1 cellular context compared by ENCODE assay signal in genomic region chr19:47112664-47113445, GRCh38.
TF ChIP-seq lines count a peak whose summit lies in the region.

No MANE protein-coding gene starts in this region.

TF ChIP-seq in HepG2, 621 proteins besides CTCF, POLR2A, EP300 and RAD21 (continued from another document and continues in another):
- no peak for TF ChIP-seq ZBTB4 (CRISPR knock-in tag; IDR thresholded peaks at IDR 0.05; ENCODE audit: borderline replicate concordance)
- TF ChIP-seq LCORL (IDR thresholded peaks at IDR 0.05), result peak; percentile 81
- TF ChIP-seq LCORL (CRISPR knock-in tag; IDR thresholded peaks at IDR 0.05), result peak; percentile 11; the same call in 1 of the 2 replicates
- peak; percentile 23; the same call in 1 of the 2 replicates for TF ChIP-seq HNF1B (CRISPR knock-in tag; IDR thresholded peaks at IDR 0.05)
- TF ChIP-seq, protein P1, sequence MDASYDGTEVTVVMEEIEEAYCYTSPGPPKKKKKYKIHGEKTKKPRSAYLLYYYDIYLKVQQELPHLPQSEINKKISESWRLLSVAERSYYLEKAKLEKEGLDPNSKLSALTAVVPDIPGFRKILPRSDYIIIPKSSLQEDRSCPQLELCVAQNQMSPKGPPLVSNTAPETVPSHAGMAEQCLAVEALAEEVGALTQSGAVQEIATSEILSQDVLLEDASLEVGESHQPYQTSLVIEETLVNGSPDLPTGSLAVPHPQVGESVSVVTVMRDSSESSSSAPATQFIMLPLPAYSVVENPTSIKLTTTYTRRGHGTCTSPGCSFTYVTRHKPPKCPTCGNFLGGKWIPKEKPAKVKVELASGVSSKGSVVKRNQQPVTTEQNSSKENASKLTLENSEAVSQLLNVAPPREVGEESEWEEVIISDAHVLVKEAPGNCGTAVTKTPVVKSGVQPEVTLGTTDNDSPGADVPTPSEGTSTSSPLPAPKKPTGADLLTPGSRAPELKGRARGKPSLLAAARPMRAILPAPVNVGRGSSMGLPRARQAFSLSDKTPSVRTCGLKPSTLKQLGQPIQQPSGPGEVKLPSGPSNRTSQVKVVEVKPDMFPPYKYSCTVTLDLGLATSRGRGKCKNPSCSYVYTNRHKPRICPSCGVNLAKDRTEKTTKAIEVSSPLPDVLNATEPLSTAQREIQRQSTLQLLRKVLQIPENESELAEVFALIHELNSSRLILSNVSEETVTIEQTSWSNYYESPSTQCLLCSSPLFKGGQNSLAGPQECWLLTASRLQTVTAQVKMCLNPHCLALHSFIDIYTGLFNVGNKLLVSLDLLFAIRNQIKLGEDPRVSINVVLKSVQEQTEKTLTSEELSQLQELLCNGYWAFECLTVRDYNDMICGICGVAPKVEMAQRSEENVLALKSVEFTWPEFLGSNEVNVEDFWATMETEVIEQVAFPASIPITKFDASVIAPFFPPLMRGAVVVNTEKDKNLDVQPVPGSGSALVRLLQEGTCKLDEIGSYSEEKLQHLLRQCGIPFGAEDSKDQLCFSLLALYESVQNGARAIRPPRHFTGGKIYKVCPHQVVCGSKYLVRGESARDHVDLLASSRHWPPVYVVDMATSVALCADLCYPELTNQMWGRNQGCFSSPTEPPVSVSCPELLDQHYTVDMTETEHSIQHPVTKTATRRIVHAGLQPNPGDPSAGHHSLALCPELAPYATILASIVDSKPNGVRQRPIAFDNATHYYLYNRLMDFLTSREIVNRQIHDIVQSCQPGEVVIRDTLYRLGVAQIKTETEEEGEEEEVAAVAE (CRISPR knock-in tag; IDR thresholded peaks at IDR 0.05; ENCODE audit: borderline replicate concordance), result peak; percentile 67; the same call in 1 of the 2 replicates
- TF ChIP-seq PCBP1 (IDR thresholded peaks at IDR 0.05; ENCODE audit: borderline replicate concordance, low read depth, low read length), result peak; percentile 97
- TF ChIP-seq, protein P2, sequence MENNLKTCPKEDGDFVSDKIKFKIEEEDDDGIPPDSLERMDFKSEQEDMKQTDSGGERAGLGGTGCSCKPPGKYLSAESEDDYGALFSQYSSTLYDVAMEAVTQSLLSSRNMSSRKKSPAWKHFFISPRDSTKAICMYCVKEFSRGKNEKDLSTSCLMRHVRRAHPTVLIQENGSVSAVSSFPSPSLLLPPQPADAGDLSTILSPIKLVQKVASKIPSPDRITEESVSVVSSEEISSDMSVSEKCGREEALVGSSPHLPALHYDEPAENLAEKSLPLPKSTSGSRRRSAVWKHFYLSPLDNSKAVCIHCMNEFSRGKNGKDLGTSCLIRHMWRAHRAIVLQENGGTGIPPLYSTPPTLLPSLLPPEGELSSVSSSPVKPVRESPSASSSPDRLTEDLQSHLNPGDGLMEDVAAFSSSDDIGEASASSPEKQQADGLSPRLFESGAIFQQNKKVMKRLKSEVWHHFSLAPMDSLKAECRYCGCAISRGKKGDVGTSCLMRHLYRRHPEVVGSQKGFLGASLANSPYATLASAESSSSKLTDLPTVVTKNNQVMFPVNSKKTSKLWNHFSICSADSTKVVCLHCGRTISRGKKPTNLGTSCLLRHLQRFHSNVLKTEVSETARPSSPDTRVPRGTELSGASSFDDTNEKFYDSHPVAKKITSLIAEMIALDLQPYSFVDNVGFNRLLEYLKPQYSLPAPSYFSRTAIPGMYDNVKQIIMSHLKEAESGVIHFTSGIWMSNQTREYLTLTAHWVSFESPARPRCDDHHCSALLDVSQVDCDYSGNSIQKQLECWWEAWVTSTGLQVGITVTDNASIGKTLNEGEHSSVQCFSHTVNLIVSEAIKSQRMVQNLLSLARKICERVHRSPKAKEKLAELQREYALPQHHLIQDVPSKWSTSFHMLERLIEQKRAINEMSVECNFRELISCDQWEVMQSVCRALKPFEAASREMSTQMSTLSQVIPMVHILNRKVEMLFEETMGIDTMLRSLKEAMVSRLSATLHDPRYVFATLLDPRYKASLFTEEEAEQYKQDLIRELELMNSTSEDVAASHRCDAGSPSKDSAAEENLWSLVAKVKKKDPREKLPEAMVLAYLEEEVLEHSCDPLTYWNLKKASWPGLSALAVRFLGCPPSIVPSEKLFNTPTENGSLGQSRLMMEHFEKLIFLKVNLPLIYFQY (CRISPR knock-in tag; IDR thresholded peaks at IDR 0.05; ENCODE audit: borderline replicate concordance), result 0 out of 2 replicates have a peak, but pooled peaks have one; percentile 73
- TF ChIP-seq ZNF318 (CRISPR knock-in tag; IDR thresholded peaks at IDR 0.05), result no peak
- peak; percentile 79 for TF ChIP-seq POGZ (CRISPR knock-in tag; IDR thresholded peaks at IDR 0.05)
- no peak; the same call in 1 of the 2 replicates for TF ChIP-seq RELA (CRISPR knock-in tag; IDR thresholded peaks at IDR 0.05)
- 0 out of 2 replicates have a peak, but pooled peaks have one; percentile 7 for TF ChIP-seq ZNF75D (CRISPR knock-in tag; IDR thresholded peaks at IDR 0.05; ENCODE audit: borderline replicate concordance)
- TF ChIP-seq TCF12 (IDR thresholded peaks at IDR 0.05), result no peak
- peak; percentile 81 for TF ChIP-seq TCF12 (CRISPR knock-in tag; IDR thresholded peaks at IDR 0.05)
- TF ChIP-seq ZNF83 (CRISPR knock-in tag; IDR thresholded peaks at IDR 0.05; ENCODE audit: borderline replicate concordance), result no peak
- peak; percentile 69; the same call in 1 of the 2 replicates for TF ChIP-seq ZNF430 (CRISPR knock-in tag; IDR thresholded peaks at IDR 0.05)
- peak; percentile 99 for TF ChIP-seq ZNF235 (CRISPR knock-in tag; IDR thresholded peaks at IDR 0.05; ENCODE audit: borderline replicate concordance)
- TF ChIP-seq ADNP (CRISPR knock-in tag; IDR thresholded peaks at IDR 0.05), result no peak
- TF ChIP-seq ZNF496 (CRISPR knock-in tag; IDR thresholded peaks at IDR 0.05; ENCODE audit: insufficient replicate concordance), result no peak
- TF ChIP-seq ZNF557 (CRISPR knock-in tag; IDR thresholded peaks at IDR 0.05), result 0 out of 2 replicates have a peak, but pooled peaks have one; percentile 47
- TF ChIP-seq ZNF563 (CRISPR knock-in tag; IDR thresholded peaks at IDR 0.05), result peak; percentile 56; the same call in 1 of the 2 replicates
- TF ChIP-seq U2AF1 (optimal IDR thresholded peaks at IDR 0.05; ENCODE audit: low read depth, low read length), result no peak
- TF ChIP-seq JDP2 (CRISPR knock-in tag; IDR thresholded peaks at IDR 0.05; ENCODE audit: borderline replicate concordance), result no peak
- TF ChIP-seq HDAC6 (IDR thresholded peaks at IDR 0.05; ENCODE audit: low read depth, low read length), result no peak
- peak; percentile 65; the same call in 1 of the 2 replicates for TF ChIP-seq ZFP91 (CRISPR knock-in tag; IDR thresholded peaks at IDR 0.05; ENCODE audit: borderline replicate concordance)
- TF ChIP-seq THAP11 (CRISPR knock-in tag; IDR thresholded peaks at IDR 0.05), result peak; percentile 66
- TF ChIP-seq KLF13 (CRISPR knock-in tag; IDR thresholded peaks at IDR 0.05), result no peak
- no peak for TF ChIP-seq ZNF276 (CRISPR knock-in tag; IDR thresholded peaks at IDR 0.05; ENCODE audit: low read depth)
- TF ChIP-seq ZNF143 (CRISPR knock-in tag; IDR thresholded peaks at IDR 0.05), result no peak
- TF ChIP-seq CCAR2 (optimal IDR thresholded peaks at IDR 0.05; ENCODE audit: low read depth, low read length), result no peak
